ENCODE assay signal across 7 cellular contexts in genomic region chr5:107199756-107200155, GRCh38.
"Had no signal": no experiment of that assay in that cellular context is flagged by ENCODE, and none has a peak within 500 bp of the region (broad histone marks: within the 10 kb centered on the region; RNA-seq: fewer than 3 reads in every experiment).

No MANE protein-coding gene starts in this region.

- FAIRE-seq: K562 had no signal

- H3K4me3 ChIP-seq: GM23248, HAP-1, K562 had no signal

- DNase-seq: GM23248, GOT3, H7, IMR-90, KG1 had no signal
